ENCODE assay signal across 8 cellular contexts in the genomic region with DNA sequence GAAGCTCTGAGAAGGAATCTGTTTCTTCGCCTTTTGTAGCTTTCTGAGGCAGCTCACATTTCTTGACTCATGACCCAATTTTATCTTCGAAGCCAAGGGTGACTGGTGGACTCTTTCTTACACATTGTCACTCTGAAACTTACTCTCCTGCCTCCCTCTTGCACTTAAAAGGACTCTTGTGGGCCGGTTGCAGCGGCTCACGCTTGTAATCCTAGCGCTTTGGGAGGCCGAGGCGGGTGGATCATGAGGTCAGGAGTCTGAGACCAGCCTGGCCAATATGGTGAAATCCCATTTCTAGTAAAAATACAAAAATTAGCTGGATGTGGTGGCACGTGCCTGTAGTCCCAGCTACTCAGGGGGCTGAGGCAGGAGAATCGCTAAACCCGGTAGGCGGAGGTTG. TPM values are rescaled to one million over a fixed set of nuclear protein-coding genes. Genes with fewer than 3 reads are reported as not detected.
"Had no signal": no experiment of that assay in that cellular context is flagged by ENCODE, and none has a peak within 500 bp of the region (broad histone marks: within the 10 kb centered on the region; RNA-seq: fewer than 3 reads in every experiment).

No MANE protein-coding gene starts in this region.

RNA-seq across cellular contexts. Expression of gene GPR18, which starts 27.6 kb away (rescaled TPM):
- total RNA-seq: body of pancreas, cardiac septum, dorsolateral prefrontal cortex, epithelial cell of proximal tubule, fibroblast of lung, foreskin keratinocyte, mammary epithelial cell, pulmonary artery endothelial cell had no signal
- polyA plus RNA-seq: fibroblast of lung, foreskin keratinocyte, mammary epithelial cell had no signal
